In the genomic region with DNA sequence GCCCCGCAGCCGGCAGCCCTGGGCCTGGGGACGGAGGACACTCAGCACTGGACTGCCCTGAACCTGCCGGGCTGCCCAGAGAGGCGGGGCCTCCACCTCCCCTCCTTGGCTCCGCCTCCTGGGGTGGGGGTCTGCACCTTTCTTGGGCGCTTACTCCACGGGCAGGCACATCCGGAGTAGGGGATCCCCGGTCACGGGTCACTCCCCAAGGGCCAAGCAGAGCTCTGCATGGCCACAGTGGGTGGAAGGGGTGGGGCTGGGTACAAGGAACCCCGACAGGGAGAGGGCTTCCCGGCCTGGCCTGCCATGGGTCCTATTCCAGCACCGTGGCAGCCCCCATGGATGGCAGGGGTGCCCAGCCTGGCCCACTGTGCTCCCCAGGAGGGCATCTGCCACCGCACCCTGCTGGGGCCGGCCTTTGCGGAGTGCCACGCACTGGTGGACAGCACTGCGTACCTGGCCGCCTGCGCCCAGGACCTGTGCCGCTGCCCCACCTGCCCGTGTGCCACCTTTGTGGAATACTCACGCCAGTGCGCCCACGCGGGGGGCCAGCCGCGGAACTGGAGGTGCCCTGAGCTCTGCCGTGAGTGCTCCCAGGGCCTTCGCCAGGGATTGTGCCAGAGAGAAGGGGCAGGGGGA, we compare ENCODE assay signal across 30 cellular contexts. TPM values are rescaled to one million over a fixed set of nuclear protein-coding genes. Genes with fewer than 3 reads are reported as not detected.
DNase-seq lines count a peak whose midpoint lies in the region; ATAC-seq and TF ChIP-seq lines count a peak whose summit lies in the region.
"Had no signal": no experiment of that assay in that cellular context is flagged by ENCODE, and none has a peak within 500 bp of the region (broad histone marks: within the 10 kb centered on the region; RNA-seq: fewer than 3 reads in every experiment).

No MANE protein-coding gene starts in this region.

- ATAC-seq in left colon (no peak), HG02763 (IDR thresholded peaks at IDR 0.05; ENCODE audit: unreplicated experiment) (no peak), HG03439 (IDR thresholded peaks at IDR 0.05; ENCODE audit: unreplicated experiment) (no peak)
- ATAC-seq: A549; activated naive CD8-positive, alpha-beta T cell treated with anti-CD3 and anti-CD28 coated beads, Interleukin-2, amount 50 U/mL, for 24 hours; HCT116; left lung; stimulated activated effector memory CD8-positive, alpha-beta T cell treated with anti-CD3 and anti-CD28 coated beads, Interleukin-12 subunit alpha, Interleukin-12 subunit beta, amount 100 ng/mL, for 72 hours; T-cell had no signal

- H3K36me3 ChIP-seq in suprapubic skin = no peaks in the 10 kb centered on the region
- H3K36me3 ChIP-seq: left lung, neural progenitor cell, prostate gland, uterus had no signal

- no peaks in the 10 kb centered on the region for H3K9me3 Mint-ChIP-seq in activated naive CD4-positive, alpha-beta T cell treated with anti-CD3 and anti-CD28 coated beads, Interleukin-2, amount 10 ng/mL, durations not matched to agents 7 days and 5 days
- H3K9me3 Mint-ChIP-seq in chondrocyte (ENCODE audit: low read depth) = no peaks in the 10 kb centered on the region
- H3K9me3 Mint-ChIP-seq: activated CD4-positive, alpha-beta memory T cell treated with anti-CD3 and anti-CD28 coated beads, Interleukin-2, amount 10 ng/mL, durations not matched to agents 7 days and 5 days; activated naive CD8-positive, alpha-beta T cell treated with anti-CD3 and anti-CD28 coated beads, Interleukin-2, amount 50 U/mL, for 24 hours; neural progenitor cell; stimulated activated effector memory CD8-positive, alpha-beta T cell treated with anti-CD3 and anti-CD28 coated beads, Interleukin-12 subunit alpha, Interleukin-12 subunit beta, amount 100 ng/mL, for 72 hours; T-cell had no signal

- H3K4me1 ChIP-seq in suprapubic skin = peaks cover 14% of the 10 kb centered on the region
- H3K4me1 ChIP-seq: left lung, prostate gland, uterus had no signal

- TF ChIP-seq EP300 in suprapubic skin (IDR thresholded peaks at IDR 0.05) = no peak

- peak; percentile 16 for DNase-seq in activated naive CD4-positive, alpha-beta T cell treated with anti-CD3 and anti-CD28 coated beads, Interleukin-2, amount 10 ng/mL, durations not matched to agents 7 days and 5 days
- no peak for DNase-seq in activated naive CD4-positive, alpha-beta T cell treated with Interleukin-2 at 50 U/mL for 16 hours
- peak; percentile 89 for DNase-seq in chondrocyte (ENCODE audit: low spot score)
- peak; percentile 9 to 25 for DNase-seq in left colon
- peak; percentile 59 to 78 for DNase-seq in suprapubic skin (ENCODE audit: low spot score in 2 of 2)
- DNase-seq in NAMALWA (ENCODE audit: low spot score) = no peak
- DNase-seq: activated CD4-positive, alpha-beta memory T cell treated with anti-CD3 and anti-CD28 coated beads, Interleukin-2, amount 10 ng/mL, durations not matched to agents 7 days and 5 days; activated naive CD8-positive, alpha-beta T cell treated with anti-CD3 and anti-CD28 coated beads, Interleukin-2, amount 50 U/mL, for 24 hours; cerebellar nuclear complex; DND-41; effector CD4-positive, alpha-beta T cell; erythroblast; KBM-7; NCI-H146; OCI-M1; SHP77; stimulated activated CD4-positive, alpha-beta T cell treated with anti-CD3 and anti-CD28 coated beads, Interleukin-2, amount 100 ng/mL, for 48 hours; substantia nigra; T-cell; uterus had no signal

- intact Hi-C loops in left colon (cut with DNase I, micrococcal nuclease) = no loop called here

- no peak overlapping the region for H3K4me3 ChIP-seq in suprapubic skin
- H3K4me3 ChIP-seq: A549, left lung, neural progenitor cell, prostate gland, uterus had no signal

- H3K27me3 Mint-ChIP-seq in activated naive CD4-positive, alpha-beta T cell treated with anti-CD3 and anti-CD28 coated beads, Interleukin-2, amount 10 ng/mL, durations not matched to agents 7 days and 5 days = no peaks in the 10 kb centered on the region
- peaks cover 8% of the 10 kb centered on the region for H3K27me3 Mint-ChIP-seq in chondrocyte (ENCODE audit: low read depth)
- H3K27me3 Mint-ChIP-seq: activated CD4-positive, alpha-beta memory T cell treated with anti-CD3 and anti-CD28 coated beads, Interleukin-2, amount 10 ng/mL, durations not matched to agents 7 days and 5 days; activated naive CD8-positive, alpha-beta T cell treated with anti-CD3 and anti-CD28 coated beads, Interleukin-2, amount 50 U/mL, for 24 hours had no signal

- H3K27ac ChIP-seq in suprapubic skin = no peak overlapping the region
- H3K27ac ChIP-seq: left lung, neural progenitor cell, prostate gland, uterus had no signal

- H3K27ac Mint-ChIP-seq in activated naive CD4-positive, alpha-beta T cell treated with anti-CD3 and anti-CD28 coated beads, Interleukin-2, amount 10 ng/mL, durations not matched to agents 7 days and 5 days = no peak overlapping the region
- H3K27ac Mint-ChIP-seq in chondrocyte (ENCODE audit: unreplicated experiment) = no peak overlapping the region
- H3K27ac Mint-ChIP-seq: activated CD4-positive, alpha-beta memory T cell treated with anti-CD3 and anti-CD28 coated beads, Interleukin-2, amount 10 ng/mL, durations not matched to agents 7 days and 5 days; activated naive CD8-positive, alpha-beta T cell treated with anti-CD3 and anti-CD28 coated beads, Interleukin-2, amount 50 U/mL, for 24 hours; B cell; neural progenitor cell; stimulated activated effector memory CD8-positive, alpha-beta T cell treated with anti-CD3 and anti-CD28 coated beads, Interleukin-12 subunit alpha, Interleukin-12 subunit beta, amount 100 ng/mL, for 72 hours; T-cell had no signal

- H3K9me3 ChIP-seq in suprapubic skin = no peaks in the 10 kb centered on the region
- H3K9me3 ChIP-seq: A549, left lung, prostate gland, uterus had no signal

- no CpG with 5 or more reads among the region's 31 CpGs for WGBS in suprapubic skin

- TF ChIP-seq CTCF in chondrocyte (IDR thresholded peaks at IDR 0.05) (no peak), suprapubic skin (IDR thresholded peaks at IDR 0.05) (no peak)

- no peak overlapping the region for H3K4me3 Mint-ChIP-seq in activated naive CD4-positive, alpha-beta T cell treated with anti-CD3 and anti-CD28 coated beads, Interleukin-2, amount 10 ng/mL, durations not matched to agents 7 days and 5 days
- no peak overlapping the region for H3K4me3 Mint-ChIP-seq in chondrocyte (ENCODE audit: unreplicated experiment)
- H3K4me3 Mint-ChIP-seq: activated CD4-positive, alpha-beta memory T cell treated with anti-CD3 and anti-CD28 coated beads, Interleukin-2, amount 10 ng/mL, durations not matched to agents 7 days and 5 days; activated naive CD8-positive, alpha-beta T cell treated with anti-CD3 and anti-CD28 coated beads, Interleukin-2, amount 50 U/mL, for 24 hours; B cell; neural progenitor cell; stimulated activated effector memory CD8-positive, alpha-beta T cell treated with anti-CD3 and anti-CD28 coated beads, Interleukin-12 subunit alpha, Interleukin-12 subunit beta, amount 100 ng/mL, for 72 hours; T-cell had no signal

- no peaks in the 10 kb centered on the region for H3K36me3 Mint-ChIP-seq in activated naive CD4-positive, alpha-beta T cell treated with anti-CD3 and anti-CD28 coated beads, Interleukin-2, amount 10 ng/mL, durations not matched to agents 7 days and 5 days
- H3K36me3 Mint-ChIP-seq in chondrocyte (ENCODE audit: low read depth) = no peaks in the 10 kb centered on the region
- H3K36me3 Mint-ChIP-seq: neural progenitor cell; stimulated activated effector memory CD8-positive, alpha-beta T cell treated with anti-CD3 and anti-CD28 coated beads, Interleukin-12 subunit alpha, Interleukin-12 subunit beta, amount 100 ng/mL, for 72 hours; T-cell had no signal

- H3K4me1 Mint-ChIP-seq in activated naive CD4-positive, alpha-beta T cell treated with anti-CD3 and anti-CD28 coated beads, Interleukin-2, amount 10 ng/mL, durations not matched to agents 7 days and 5 days = no peaks in the 10 kb centered on the region
- no peaks in the 10 kb centered on the region for H3K4me1 Mint-ChIP-seq in chondrocyte (ENCODE audit: low read depth)
- H3K4me1 Mint-ChIP-seq: activated CD4-positive, alpha-beta memory T cell treated with anti-CD3 and anti-CD28 coated beads, Interleukin-2, amount 10 ng/mL, durations not matched to agents 7 days and 5 days; activated naive CD8-positive, alpha-beta T cell treated with anti-CD3 and anti-CD28 coated beads, Interleukin-2, amount 50 U/mL, for 24 hours; B cell; neural progenitor cell; stimulated activated effector memory CD8-positive, alpha-beta T cell treated with anti-CD3 and anti-CD28 coated beads, Interleukin-12 subunit alpha, Interleukin-12 subunit beta, amount 100 ng/mL, for 72 hours; T-cell had no signal

- CTCF ChIA-PET in activated naive CD4-positive, alpha-beta T cell treated with anti-CD3 and anti-CD28 coated beads, Interleukin-2, amount 10 ng/mL, durations not matched to agents 7 days and 5 days (lab: Charles Lee) = no interaction called here

- H3K27me3 ChIP-seq in suprapubic skin = peaks cover 98% of the 10 kb centered on the region
- H3K27me3 ChIP-seq: neural progenitor cell had no signal

- TF ChIP-seq POLR2A in suprapubic skin (IDR thresholded peaks at IDR 0.05) = no peak

RNA-seq across cellular contexts. Expression of gene MUC5B, which starts 5.4 kb away (rescaled TPM):
- not detected in 3 replicates for total RNA-seq in chondrocyte
- 100 to 1,000 TPM; 258 to 369 TPM for total RNA-seq in left colon
- under 1 TPM; 0.08 to 0.34 (median 0.13) TPM for total RNA-seq in suprapubic skin
- total RNA-seq: activated CD4-positive, alpha-beta memory T cell treated with anti-CD3 and anti-CD28 coated beads, Interleukin-2, amount 10 ng/mL, durations not matched to agents 7 days and 5 days; B cell; fibroblast of villous mesenchyme had no signal

Comparison
In these comparisons a context has a peak if more than half of its experiments do, and no peak if none do; other contexts are left out.
1. DNase-seq: peak in activated naive CD4-positive, alpha-beta T cell treated with anti-CD3 and anti-CD28 coated beads, Interleukin-2, amount 10 ng/mL, durations not matched to agents 7 days and 5 days (single experiment), chondrocyte (single experiment), left colon (2 of 2) and suprapubic skin (2 of 2); none in activated naive CD4-positive, alpha-beta T cell treated with Interleukin-2 at 50 U/mL for 16 hours (single experiment) and NAMALWA (single experiment).
2. RNA of gene MUC5B, which starts 5.4 kb away (total RNA-seq): 258 to 369 TPM in left colon; 0.08 to 0.34 TPM in suprapubic skin and not detected in chondrocyte; every median in the first group is over 100 times any median in the second.